In the genomic region with DNA sequence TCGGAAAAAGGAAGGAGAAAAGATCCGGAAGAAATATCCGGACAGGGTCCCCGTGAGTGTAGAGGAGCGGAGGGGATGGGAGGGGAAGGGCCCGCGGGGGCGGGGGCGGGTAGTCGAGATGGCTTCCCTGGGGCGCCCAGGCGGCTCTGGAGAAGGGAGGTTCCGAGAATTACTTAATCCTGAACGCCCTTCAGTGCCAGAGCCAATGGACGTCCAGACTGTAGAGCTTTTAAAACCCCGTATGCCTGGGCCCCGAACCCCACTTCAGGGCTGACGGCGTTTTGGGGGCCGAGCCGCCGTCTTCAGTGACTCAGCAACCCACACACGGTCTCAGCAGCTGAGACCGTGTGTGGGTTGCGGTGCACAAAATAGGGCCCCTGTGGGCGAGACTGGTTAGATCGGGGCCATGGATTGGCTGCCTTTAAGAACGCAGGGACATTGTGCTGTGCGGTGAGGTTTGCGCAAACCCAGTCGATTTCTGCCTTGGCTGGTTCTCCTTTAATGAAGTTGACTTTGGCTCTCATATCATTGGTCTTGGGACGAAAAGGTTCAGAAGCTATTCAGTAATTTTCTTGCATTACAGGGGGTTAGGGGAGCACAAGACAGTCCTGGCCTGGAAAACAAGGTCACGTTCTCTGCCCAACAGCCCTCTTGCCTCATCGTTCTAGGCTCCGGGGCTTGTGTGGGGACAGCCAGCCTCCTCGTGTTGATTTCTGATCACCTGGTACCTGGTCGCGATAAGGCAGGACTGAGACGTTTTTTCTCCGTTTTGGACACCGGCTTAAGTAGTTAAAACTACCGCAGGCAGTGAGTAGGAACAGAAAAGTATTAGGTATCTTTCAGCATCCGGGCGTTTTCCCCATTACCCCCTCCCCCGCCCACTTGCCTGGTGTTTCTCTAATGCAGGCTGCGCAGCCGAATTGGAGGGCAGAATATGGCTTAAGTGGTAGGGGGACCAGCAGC, we compare ENCODE assay signal across 1 cellular context.
TF ChIP-seq lines count a peak whose summit lies in the region.

No MANE protein-coding gene starts in this region.

TF ChIP-seq in HCT116, 20 proteins besides CTCF, POLR2A, EP300 and RAD21 (continued from another document):
- TF ChIP-seq POLR2AphosphoS5 (IDR thresholded peaks at IDR 0.05; ENCODE audit: low read depth, low read length) (peak; percentile 10; the same call in 1 of the 2 replicates), EGR1 (IDR thresholded peaks at IDR 0.05; ENCODE audit: low read depth) (peak; percentile 57; the same call in 1 of the 2 replicates), ZFX (IDR thresholded peaks at IDR 0.05) (peak; percentile 37; the same call in 1 of the 2 replicates), YY1 (IDR thresholded peaks at IDR 0.05; ENCODE audit: extremely low read depth, insufficient replicate concordance, low read depth, low read length) (no peak), TCF7L2 (IDR thresholded peaks at IDR 0.05; ENCODE audit: borderline replicate concordance, extremely low read depth, insufficient read depth, insufficient read length) (no peak), EZH2phosphoT487 (IDR thresholded peaks at IDR 0.05; ENCODE audit: borderline replicate concordance) (no peak)
